In the genomic region with DNA sequence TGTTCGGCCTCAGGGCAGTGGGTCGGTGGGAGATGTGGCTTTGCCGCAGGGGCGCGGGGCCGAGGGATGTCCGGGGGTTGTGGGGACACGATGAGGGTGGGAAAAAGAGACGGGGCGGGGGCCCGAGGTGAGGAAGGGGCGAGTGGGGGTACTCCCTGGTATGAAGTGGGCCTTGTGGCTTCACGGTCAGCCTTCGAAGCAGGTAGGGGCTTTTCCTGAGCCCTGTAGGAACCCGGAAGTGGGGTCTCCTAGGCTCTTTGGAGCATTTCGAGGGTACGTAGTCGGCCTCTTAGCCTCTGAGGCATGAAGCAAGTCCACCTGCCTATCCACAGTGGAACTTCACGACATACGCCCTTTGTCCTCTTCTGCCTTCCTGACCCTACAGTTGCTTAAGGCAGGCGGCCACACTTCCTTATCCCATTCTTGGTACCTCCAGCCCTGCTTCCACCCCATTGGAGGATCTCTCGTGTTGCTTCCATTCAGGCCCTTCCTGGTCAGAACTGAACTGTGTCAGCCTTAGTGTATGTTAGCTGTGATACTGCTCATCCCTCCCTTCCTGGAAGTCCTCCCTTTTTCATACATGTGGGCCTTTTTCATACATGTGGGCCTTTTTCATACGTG, we compare ENCODE assay signal across 8 cellular contexts. TPM values are rescaled to one million over a fixed set of nuclear protein-coding genes. Genes with fewer than 3 reads are reported as not detected.
A peak's percentile ranks its signal among the peaks of the same experiment; 100 is the strongest.
DNase-seq lines count a peak whose midpoint lies in the region; TF ChIP-seq lines count a peak whose summit lies in the region.

No MANE protein-coding gene starts in this region.

- peak overlapping the region; percentile 91 for H3K27ac ChIP-seq in hepatocyte

- DNase-seq in activated CD4-positive, alpha-beta T cell treated with anti-CD3 and anti-CD28 coated beads for 48 hours: peak; percentile 50
- no peak for DNase-seq in activated CD4-positive, alpha-beta T cell treated with anti-CD3 and anti-CD28 coated beads, Interleukin-2, amount 50 U/mL, for 4 hours
- DNase-seq in NB4 (ENCODE audit: low read depth) (peak; percentile 61), amniotic epithelial cell (ENCODE audit: low read depth) (peak; percentile 64), hepatocyte (ENCODE audit: low spot score) (peak; percentile 67), kidney glomerular epithelial cell (lab: John Stamatoyannopoulos, UW) (no peak), NCI-H187 treated with DMSO at 0.1 percent for 48 hours (lab: John Stamatoyannopoulos, UW) (no peak)

- peaks cover 8% of the 10 kb centered on the region for H4K20me1 ChIP-seq in hepatocyte (ENCODE audit: insufficient read depth, poor library complexity, severe bottlenecking)

- WGBS in hepatocyte (ENCODE audit: low lambda C conversion rate, missing lambda C conversion rate): under 1% methylated on average over 15 of the region's 23 CpGs

- peak overlapping the region; percentile 28 for H2AFZ ChIP-seq in hepatocyte

- H3K79me2 ChIP-seq in hepatocyte: peaks cover 62% of the 10 kb centered on the region

- peak overlapping the region; percentile 92 for H3K4me3 ChIP-seq in NB4 (ENCODE audit: low read depth, low read length)
- peak overlapping the region; percentile 81 for H3K4me3 ChIP-seq in hepatocyte
- peak overlapping the region; percentile 99 for H3K4me3 ChIP-seq in skeletal muscle satellite cell (ENCODE audit: low read length)

- no peaks in the 10 kb centered on the region for H3K9me2 ChIP-seq in hepatocyte (replicated peaks; ENCODE audit: insufficient read depth)

- H3K9ac ChIP-seq in skeletal muscle satellite cell (ENCODE audit: low read depth, low read length): peak overlapping the region; percentile 98

- H3K4me2 ChIP-seq in hepatocyte: peak overlapping the region; percentile 97
- peak overlapping the region; percentile 97 for H3K4me2 ChIP-seq in skeletal muscle satellite cell (ENCODE audit: low read length)

- H3K4me1 ChIP-seq in hepatocyte (ENCODE audit: insufficient read depth): peaks cover 15% of the 10 kb centered on the region
- H3K4me1 ChIP-seq in skeletal muscle satellite cell (ENCODE audit: control insufficient read depth, insufficient read depth, low read length): peaks cover 15% of the 10 kb centered on the region

- no peaks in the 10 kb centered on the region for H3K36me3 ChIP-seq in hepatocyte (replicated peaks; ENCODE audit: insufficient read depth, low read depth)
- peaks cover 47% of the 10 kb centered on the region for H3K36me3 ChIP-seq in skeletal muscle satellite cell (ENCODE audit: insufficient read depth, low read length)

- TF ChIP-seq POLR2A in NB4 (IDR thresholded peaks at IDR 0.05; ENCODE audit: extremely low read depth, insufficient read length): no peak

- TF ChIP-seq CTCF in NB4 (IDR thresholded peaks at IDR 0.05; ENCODE audit: low read depth, low read length): no peak
- no peak for TF ChIP-seq CTCF in hepatocyte (IDR thresholded peaks at IDR 0.05; ENCODE audit: poor library complexity)

- H3K27me3 ChIP-seq in hepatocyte (no peaks in the 10 kb centered on the region), skeletal muscle satellite cell (ENCODE audit: control insufficient read depth, insufficient read depth, low read length) (no peaks in the 10 kb centered on the region)

- H3K9me3 ChIP-seq in hepatocyte (ENCODE audit: low read depth): no peaks in the 10 kb centered on the region
- no peaks in the 10 kb centered on the region for H3K9me3 ChIP-seq in skeletal muscle satellite cell (replicated peaks; ENCODE audit: low read length)

RNA-seq across cellular contexts. Expression of a gene that starts 0.4 kb away (rescaled TPM):
- 175 and 182 TPM in 2 replicates for total RNA-seq in hepatocyte
- polyA plus RNA-seq in hepatocyte: 132 and 149 TPM in 2 replicates
- 223 and 269 TPM in 2 replicates for total RNA-seq in skeletal muscle satellite cell (2012; rRNA removed)

RNA-seq across cellular contexts. Expression of a gene that starts 1.0 kb away (rescaled TPM):
- total RNA-seq in hepatocyte: 65.5 and 70.4 TPM in 2 replicates
- 55.5 and 61.2 TPM in 2 replicates for polyA plus RNA-seq in hepatocyte
- 47.9 and 57.0 TPM in 2 replicates for total RNA-seq in skeletal muscle satellite cell (2012; rRNA removed)

RNA-seq across cellular contexts. Expression of a gene that starts 16.8 kb away (rescaled TPM):
- 20.5 and 21.5 TPM in 2 replicates for total RNA-seq in hepatocyte
- polyA plus RNA-seq in hepatocyte: 27.4 and 52.2 TPM in 2 replicates
- 10.0 and 14.4 TPM in 2 replicates for total RNA-seq in skeletal muscle satellite cell (2012; rRNA removed)

RNA-seq across cellular contexts. Expression of a gene that starts 23.5 kb away (rescaled TPM):
- 9.7 and 11.8 TPM in 2 replicates for total RNA-seq in hepatocyte
- polyA plus RNA-seq in hepatocyte: 12.4 and 16.1 TPM in 2 replicates
- total RNA-seq in skeletal muscle satellite cell (2012; rRNA removed): 23.1 and 23.8 TPM in 2 replicates

RNA-seq across cellular contexts. Expression of a gene that starts 43.5 kb away (rescaled TPM):
- 34.7 and 38.7 TPM in 2 replicates for total RNA-seq in hepatocyte
- polyA plus RNA-seq in hepatocyte: 43.2 and 48.9 TPM in 2 replicates
- total RNA-seq in skeletal muscle satellite cell (2012; rRNA removed): 22.6 and 23.6 TPM in 2 replicates

Comparison
In these comparisons a context has a peak if more than half of its experiments do, and no peak if none do; other contexts are left out.
1. DNase-seq: peak in activated CD4-positive, alpha-beta T cell treated with anti-CD3 and anti-CD28 coated beads for 48 hours (single experiment), NB4 (single experiment), amniotic epithelial cell (single experiment) and hepatocyte (single experiment); none in activated CD4-positive, alpha-beta T cell treated with anti-CD3 and anti-CD28 coated beads, Interleukin-2, amount 50 U/mL, for 4 hours (0 of 2), kidney glomerular epithelial cell (single experiment) and NCI-H187 treated with DMSO at 0.1 percent for 48 hours (single experiment).
2. Peak in every context shown above with its lines, with median percentiles within 50 percentile points of each other: H3K4me3 ChIP-seq.